In the genomic region with DNA sequence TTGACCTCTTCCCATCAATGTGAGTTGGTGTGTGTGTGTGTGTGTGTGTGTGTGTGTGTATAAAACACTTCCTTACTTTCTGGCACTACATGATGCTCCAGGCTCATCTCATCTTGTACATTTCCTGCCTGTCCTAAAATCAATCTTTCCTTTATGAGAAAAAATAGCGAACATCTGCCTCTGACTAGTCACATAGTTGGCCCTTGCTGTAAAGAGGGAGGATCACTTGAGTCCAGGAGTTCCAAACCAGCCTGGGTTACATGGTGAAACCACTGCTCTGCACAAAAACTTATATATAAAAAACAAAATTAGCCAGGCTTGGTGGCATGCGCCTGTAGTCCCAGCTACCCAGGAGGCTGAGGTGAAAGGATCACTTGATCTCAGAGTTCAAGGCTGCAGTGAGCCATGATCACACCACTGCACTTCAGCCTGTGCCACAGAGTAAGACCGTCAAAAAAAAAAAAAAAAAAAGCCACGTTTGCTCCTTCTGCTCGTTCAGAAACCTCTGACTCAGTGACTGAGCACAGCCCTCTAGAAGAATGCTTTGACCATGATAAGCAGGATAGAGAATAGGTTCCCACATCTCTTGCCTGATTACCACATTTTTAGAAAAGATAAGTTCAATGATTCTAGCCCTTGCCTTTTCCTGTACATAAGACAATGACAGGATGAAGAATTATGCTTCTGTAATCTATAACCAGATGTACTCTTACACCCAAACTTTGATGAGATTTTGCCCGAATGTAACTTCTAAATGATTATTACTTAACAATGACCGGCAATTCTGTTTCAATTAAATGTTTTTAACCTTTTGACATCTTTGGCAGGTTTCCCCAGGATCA, we compare ENCODE assay signal across 8 cellular contexts. TPM values are rescaled to one million over a fixed set of nuclear protein-coding genes. Genes with fewer than 3 reads are reported as not detected.
DNase-seq lines count a peak whose midpoint lies in the region; ATAC-seq and TF ChIP-seq lines count a peak whose summit lies in the region.
"Had no signal": no experiment of that assay in that cellular context is flagged by ENCODE, and none has a peak within 500 bp of the region (broad histone marks: within the 10 kb centered on the region; RNA-seq: fewer than 3 reads in every experiment).

No MANE protein-coding gene starts in this region.

- peak overlapping the region; percentile 69 for H3K27ac Mint-ChIP-seq in endodermal cell
- H3K27ac Mint-ChIP-seq: activated naive CD4-positive, alpha-beta T cell treated with anti-CD3 and anti-CD28 coated beads, Interleukin-2, amount 50 U/mL, for 24 hours had no signal

- H3K9me3 ChIP-seq in endodermal cell (ENCODE audit: control insufficient read depth, low read length) (no peaks in the 10 kb centered on the region), prostate gland (no peaks in the 10 kb centered on the region)

- no peaks in the 10 kb centered on the region for H3K27me3 Mint-ChIP-seq in endodermal cell (ENCODE audit: insufficient read depth)
- H3K27me3 Mint-ChIP-seq: activated naive CD4-positive, alpha-beta T cell treated with anti-CD3 and anti-CD28 coated beads, Interleukin-2, amount 50 U/mL, for 24 hours had no signal

- H3K36me3 Mint-ChIP-seq in endodermal cell (ENCODE audit: low read depth): no peaks in the 10 kb centered on the region

- H3K9me3 Mint-ChIP-seq in endodermal cell: no peaks in the 10 kb centered on the region
- H3K9me3 Mint-ChIP-seq: activated naive CD4-positive, alpha-beta T cell treated with anti-CD3 and anti-CD28 coated beads, Interleukin-2, amount 50 U/mL, for 24 hours had no signal

- TF ChIP-seq POLR2A in prostate gland (IDR thresholded peaks at IDR 0.05): no peak

- ATAC-seq in GM21528 (IDR thresholded peaks at IDR 0.05; ENCODE audit: low FRiP score, unreplicated experiment): no peak

- DNase-seq in GM03348 (ENCODE audit: low spot score): peak; percentile 73
- DNase-seq in OCI-M1 (lab: John Stamatoyannopoulos, UW): peak; percentile 94
- no peak for DNase-seq in endodermal cell
- DNase-seq in non-pigmented ciliary epithelial cell (ENCODE audit: low read depth): peak; percentile 91
- no peak for DNase-seq in NCI-H526 treated with DMSO at 0.1 percent for 48 hours (lab: John Stamatoyannopoulos, UW)
- DNase-seq in prostate gland (ENCODE audit: low spot score): no peak

- peaks cover 44% of the 10 kb centered on the region for H3K4me1 Mint-ChIP-seq in endodermal cell

- intact Hi-C loops in prostate gland (cut with DNase I): no loop called here

- H3K36me3 ChIP-seq in endodermal cell (ENCODE audit: control insufficient read depth, insufficient read depth, low read length) (no peaks in the 10 kb centered on the region), prostate gland (no peaks in the 10 kb centered on the region)

- H3K4me3 Mint-ChIP-seq in endodermal cell: no peak overlapping the region
- H3K4me3 Mint-ChIP-seq: activated naive CD4-positive, alpha-beta T cell treated with anti-CD3 and anti-CD28 coated beads, Interleukin-2, amount 50 U/mL, for 24 hours had no signal

- TF ChIP-seq CTCF in endodermal cell (conservative IDR thresholded peaks at IDR 0.05) (no peak), prostate gland (IDR thresholded peaks at IDR 0.05) (no peak)

- WGBS in endodermal cell (ENCODE audit: insufficient coverage in 1 of 2, insufficient read length in 1 of 2), 2 experiments: 81% methylated on average over 5 to 6 of the region's 7 CpGs
- WGBS in prostate gland: 57% methylated on average over 7 of the region's 7 CpGs

- no peaks in the 10 kb centered on the region for H3K27me3 ChIP-seq in endodermal cell (ENCODE audit: control insufficient read depth, insufficient read depth, low read length, poor library complexity, severe bottlenecking)
- H3K27me3 ChIP-seq in prostate gland (replicated peaks; ENCODE audit: insufficient read depth): no peaks in the 10 kb centered on the region

- H3K4me1 ChIP-seq in endodermal cell (ENCODE audit: control insufficient read depth, insufficient read depth, low read length) (peaks cover 15% of the 10 kb centered on the region), prostate gland (replicated peaks) (no peaks in the 10 kb centered on the region)

- H3K27ac ChIP-seq in endodermal cell (ENCODE audit: low read depth, low read length) (no peak overlapping the region), prostate gland (no peak overlapping the region)

- no peak overlapping the region for H3K4me3 ChIP-seq in endodermal cell (ENCODE audit: low read length)
- H3K4me3 ChIP-seq in prostate gland: no peak overlapping the region

- H3K9ac ChIP-seq in endodermal cell (ENCODE audit: extremely low read depth, low read length, poor library complexity, severe bottlenecking): no peak overlapping the region

RNA-seq across cellular contexts. Expression of a gene that starts 45.2 kb away (rescaled TPM):
- total RNA-seq in endodermal cell: 10 to 100 TPM; 26.6 to 27.4 TPM
- polyA plus RNA-seq in endodermal cell (2013, experiment 1 of 2): 15.1 TPM
- 15.8 TPM for polyA plus RNA-seq in endodermal cell (2013, experiment 2 of 2)
- 10 to 100 TPM; 24.7 to 38.6 TPM for total RNA-seq in prostate gland

Comparison
In these comparisons a context has a peak if more than half of its experiments do, and no peak if none do; other contexts are left out.
1. DNase-seq: peak in GM03348 (single experiment), OCI-M1 (single experiment) and non-pigmented ciliary epithelial cell (single experiment); none in endodermal cell (single experiment), NCI-H526 treated with DMSO at 0.1 percent for 48 hours (single experiment) and prostate gland (single experiment).